Comparison of ENCODE assay signal across 8 cellular contexts in the genomic region with DNA sequence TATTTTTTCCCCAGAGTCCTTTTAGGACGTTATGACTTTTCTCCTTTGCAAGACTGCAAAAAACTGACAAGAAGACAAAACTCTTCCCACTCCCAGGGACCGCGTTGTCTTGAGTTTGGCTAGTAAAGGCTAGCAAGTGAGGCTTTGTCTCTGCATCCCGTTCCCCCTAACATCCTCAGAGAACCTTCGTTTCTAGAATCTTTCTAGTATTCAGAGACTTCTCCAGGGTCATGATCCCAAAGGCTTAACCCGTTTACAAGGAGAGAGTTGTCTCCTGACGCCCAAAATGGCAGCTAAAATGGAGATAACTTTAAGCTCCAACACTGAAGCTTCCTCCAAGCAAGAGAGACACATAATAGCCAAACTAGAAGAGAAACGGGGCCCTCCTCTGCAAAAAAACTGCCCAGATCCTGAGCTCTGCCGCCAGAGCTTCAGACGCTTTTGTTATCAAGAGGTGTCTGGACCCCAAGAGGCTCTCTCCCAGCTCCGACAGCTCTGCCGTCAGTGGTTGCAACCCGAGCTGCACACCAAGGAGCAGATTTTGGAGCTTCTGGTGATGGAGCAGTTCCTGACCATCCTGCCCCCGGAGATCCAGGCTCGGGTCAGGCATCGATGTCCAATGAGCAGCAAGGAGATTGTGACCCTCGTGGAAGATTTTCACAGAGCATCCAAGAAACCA. TPM values are rescaled to one million over a fixed set of nuclear protein-coding genes. Genes with fewer than 3 reads are reported as not detected.
DNase-seq lines count a peak whose midpoint lies in the region; ATAC-seq and TF ChIP-seq lines count a peak whose summit lies in the region.

No MANE protein-coding gene starts in this region.

- DNase-seq in NCI-H82 (lab: John Stamatoyannopoulos, UW): peak; percentile 37
- DNase-seq in NCI-H82 treated with DMSO at 0.1 percent for 48 hours (lab: John Stamatoyannopoulos, UW; ENCODE audit: unreplicated experiment): no peak
- DNase-seq in NB4 (ENCODE audit: low read depth): peak; percentile 27
- DNase-seq in cardiac fibroblast (ENCODE audit: low read depth in 2 of 2): peak in 1 of 2 donors; percentile 21
- DNase-seq in mesothelial cell of epicardium (ENCODE audit: low spot score in 2 of 2, unreplicated experiment in 2 of 2): no peak
- DNase-seq in ACHN: no peak
- no peak for DNase-seq in cerebellar cortex (ENCODE audit: low spot score)

- peaks cover 63% of the 10 kb centered on the region for H3K36me3 Mint-ChIP-seq in mesothelial cell of epicardium

- ATAC-seq in GM19395 (IDR thresholded peaks at IDR 0.05; ENCODE audit: unreplicated experiment): no peak

- peak overlapping the region; percentile 97 for H3K4me3 ChIP-seq in NB4 (ENCODE audit: low read depth, low read length)
- peak overlapping the region; percentile 79 to 93 for H3K4me3 ChIP-seq in cardiac fibroblast (replicated peaks in 1 of 2; ENCODE audit: low read depth in 2 of 2, low read length in 2 of 2)

- in situ Hi-C loops in ACHN (cut with HindIII; ENCODE audit: low pct_ligation_motif_present, low pct_unique_long_range_greater_than_20kb, low sequenced_read_pairs): no loop called here

- peak overlapping the region; percentile 80 for H3K4me3 Mint-ChIP-seq in mesothelial cell of epicardium

- peaks cover 13% of the 10 kb centered on the region for H3K4me1 Mint-ChIP-seq in mesothelial cell of epicardium

- H3K27me3 Mint-ChIP-seq in mesothelial cell of epicardium (ENCODE audit: low read depth): no peaks in the 10 kb centered on the region

- no peak for TF ChIP-seq POLR2A in NB4 (IDR thresholded peaks at IDR 0.05; ENCODE audit: extremely low read depth, insufficient read length)

- no peak for TF ChIP-seq CTCF in NB4 (IDR thresholded peaks at IDR 0.05; ENCODE audit: low read depth, low read length)
- TF ChIP-seq CTCF in cardiac fibroblast (IDR thresholded peaks at IDR 0.05; ENCODE audit: low read depth, low read length): no peak
- no peak for TF ChIP-seq CTCF in mesothelial cell of epicardium (IDR thresholded peaks at IDR 0.05; ENCODE audit: unreplicated experiment)

- H3K27ac Mint-ChIP-seq in mesothelial cell of epicardium: peak overlapping the region; percentile 94

- H3K9me3 Mint-ChIP-seq in mesothelial cell of epicardium: peaks cover 39% of the 10 kb centered on the region

RNA-seq across cellular contexts. Expression of a gene that starts 0.8 kb away (rescaled TPM):
- 18.1 to 19.3 TPM (median 19.3 TPM) in 3 replicates for total RNA-seq in mesothelial cell of epicardium

RNA-seq across cellular contexts. Expression of a gene that starts 1.1 kb away (rescaled TPM):
- 18.4 to 19.7 TPM (median 18.9 TPM) in 3 replicates for total RNA-seq in mesothelial cell of epicardium

RNA-seq across cellular contexts. Expression of a gene that starts 41.4 kb away (rescaled TPM):
- total RNA-seq in mesothelial cell of epicardium: 3.5 to 3.9 TPM (median 3.6 TPM) in 3 replicates

RNA-seq across cellular contexts. Expression of a gene that starts 41.6 kb away (rescaled TPM):
- total RNA-seq in mesothelial cell of epicardium: 49.7 to 52.2 TPM (median 50.6 TPM) in 3 replicates

RNA-seq across cellular contexts. Expression of a gene that starts 46.2 kb away (rescaled TPM):
- 0.35 to 0.63 TPM (median 0.47 TPM) in 3 replicates for total RNA-seq in mesothelial cell of epicardium

Comparison
In these comparisons a context has a peak if more than half of its experiments do, and no peak if none do; other contexts are left out.
1. DNase-seq: peak in NCI-H82 (single experiment) and NB4 (single experiment); none in NCI-H82 treated with DMSO at 0.1 percent for 48 hours (single experiment), mesothelial cell of epicardium (0 of 2), ACHN (single experiment) and cerebellar cortex (single experiment).